In genomic region chrX:85379174-85379907, GRCh38 we compare ENCODE assay signal across 1 cellular context.
TF ChIP-seq lines count a peak whose summit lies in the region.

POF1B (minus strand) TSS chrX:85379665; CDS start chrX:85379454, 211 bp downstream.

TF ChIP-seq in GM12878, 131 proteins besides CTCF, POLR2A, EP300 and RAD21:
- TF ChIP-seq BHLHE40 (IDR thresholded peaks at IDR 0.05; ENCODE audit: borderline replicate concordance in 1 of 2, low read depth in 2 of 2, low read length in 1 of 2) (0 out of 4 replicates have a peak, but pooled peaks of 1 of the 2 experiments have one; percentile 14), POLR2AphosphoS5 (IDR thresholded peaks at IDR 0.05; ENCODE audit: low read length) (peak; percentile 61; the same call in 1 of the 2 replicates), MXI1 (IDR thresholded peaks at IDR 0.05; ENCODE audit: low read depth, low read length) (peak; percentile 38; the same call in 1 of the 2 replicates), YY1 (IDR thresholded peaks at IDR 0.05; ENCODE audit: low read depth, low read length) (0 out of 2 replicates have a peak, but pooled peaks have one; percentile 11), NBN (IDR thresholded peaks at IDR 0.05) (no peak), JUNB (IDR thresholded peaks at IDR 0.05) (no peak)
